12 cellular contexts compared by ENCODE assay signal in the genomic region with DNA sequence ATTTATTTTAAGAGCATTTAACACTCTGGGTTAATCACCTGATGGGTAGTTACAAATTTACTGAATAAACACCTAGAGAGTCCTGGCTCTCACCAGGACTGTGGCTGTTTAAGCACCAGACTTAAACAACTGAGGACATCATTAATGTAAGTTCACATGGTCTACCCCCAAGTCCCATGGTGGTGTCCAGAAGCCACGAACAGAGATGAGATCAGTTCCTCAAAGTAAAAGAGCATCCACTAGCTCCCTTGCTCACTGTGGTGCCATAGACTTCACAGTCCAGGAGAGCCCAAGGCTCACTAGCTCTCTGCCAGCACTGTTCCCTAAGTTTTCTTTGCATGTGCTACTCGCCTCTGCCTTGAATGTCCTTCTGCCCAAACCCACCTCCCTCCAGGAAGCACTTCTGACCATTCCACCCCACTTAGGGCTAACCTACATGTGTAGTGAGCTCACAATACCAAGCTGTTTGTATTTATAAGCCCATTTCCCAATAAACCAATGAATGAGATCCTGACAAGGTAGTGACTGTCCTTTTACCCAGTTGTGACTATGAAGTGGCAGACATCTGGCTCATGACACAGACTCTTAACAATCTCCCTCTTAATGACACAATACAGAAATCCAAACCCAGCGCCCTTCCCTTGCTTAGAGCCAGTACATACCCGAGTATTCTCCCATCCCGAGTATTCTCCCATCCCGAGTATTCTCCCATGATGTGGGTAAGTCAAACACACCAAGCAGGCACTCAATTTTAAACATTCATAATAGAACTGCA. TPM values are rescaled to one million over a fixed set of nuclear protein-coding genes. Genes with fewer than 3 reads are reported as not detected.
A peak's percentile ranks its signal among the peaks of the same experiment; 100 is the strongest.
DNase-seq lines count a peak whose midpoint lies in the region; ATAC-seq, FAIRE-seq and TF ChIP-seq lines count a peak whose summit lies in the region.
"Had no signal": no experiment of that assay in that cellular context is flagged by ENCODE, and none has a peak within 500 bp of the region (broad histone marks: within the 10 kb centered on the region; RNA-seq: fewer than 3 reads in every experiment).

No MANE protein-coding gene starts in this region.

- H3K9ac ChIP-seq in adipocyte (ENCODE audit: low read length): peak overlapping the region; percentile 24

- H3K4me1 Mint-ChIP-seq in activated T-cell treated with anti-CD3 and anti-CD28 coated beads, Interleukin-2, amount 50 U/mL, for 24 hours (ENCODE audit: low read depth): peaks cover 54% of the 10 kb centered on the region

- no peak overlapping the region for H3K4me3 ChIP-seq in adipocyte (ENCODE audit: low read length)
- H3K4me3 ChIP-seq in psoas muscle: no peak overlapping the region
- H3K4me3 ChIP-seq: left ventricle myocardium inferior had no signal

- 76 to 87% (median 79%) methylated on average over 6 of the region's 6 CpGs for WGBS in psoas muscle, 3 donors

- ATAC-seq in psoas muscle: peak; percentile 28 to 67 (median 62)

- no peaks in the 10 kb centered on the region for H3K27me3 Mint-ChIP-seq in activated T-cell treated with anti-CD3 and anti-CD28 coated beads, Interleukin-2, amount 50 U/mL, for 24 hours

- H3K4me3 Mint-ChIP-seq in activated T-cell treated with anti-CD3 and anti-CD28 coated beads, Interleukin-2, amount 50 U/mL, for 24 hours: no peak overlapping the region
- H3K4me3 Mint-ChIP-seq: activated naive CD4-positive, alpha-beta T cell treated with anti-CD3 and anti-CD28 coated beads for 36 hours had no signal

- H3K27me3 ChIP-seq in adipocyte (replicated peaks; ENCODE audit: control insufficient read depth, insufficient read depth, low read length) (no peaks in the 10 kb centered on the region), psoas muscle (ENCODE audit: insufficient read depth in 3 of 3, low read length in 2 of 3) (no peaks in the 10 kb centered on the region)

- FAIRE-seq in GM12892 (lab: Jason Lieb, UNC): no peak

- H3K36me3 Mint-ChIP-seq in activated T-cell treated with anti-CD3 and anti-CD28 coated beads, Interleukin-2, amount 50 U/mL, for 24 hours (ENCODE audit: low read depth): peaks cover 85% of the 10 kb centered on the region

- H3K4me1 ChIP-seq in adipocyte (ENCODE audit: control insufficient read depth, insufficient read depth, low read length) (peaks cover 12% of the 10 kb centered on the region), psoas muscle (peaks cover 6% of the 10 kb centered on the region)

- no peaks in the 10 kb centered on the region for H3K9me3 Mint-ChIP-seq in activated T-cell treated with anti-CD3 and anti-CD28 coated beads, Interleukin-2, amount 50 U/mL, for 24 hours
- H3K9me3 Mint-ChIP-seq: activated naive CD4-positive, alpha-beta T cell treated with anti-CD3 and anti-CD28 coated beads for 36 hours had no signal

- H3K27ac ChIP-seq in psoas muscle: no peak overlapping the region
- H3K27ac ChIP-seq: left ventricle myocardium inferior had no signal

- TF ChIP-seq CTCF in psoas muscle (IDR thresholded peaks at IDR 0.05): no peak
- TF ChIP-seq CTCF in GM13976 (IDR thresholded peaks at IDR 0.05; ENCODE audit: borderline replicate concordance, control extremely low read depth, extremely low read depth, insufficient read depth, missing control alignments): no peak

- no peak for DNase-seq in activated T-cell treated with anti-CD3 and anti-CD28 coated beads, Interleukin-2, amount 50 U/mL, for 24 hours
- DNase-seq in activated T-cell treated with anti-CD3 and anti-CD28 coated beads, Interleukin-2, amount 50 U/mL, for 1 hour: no peak
- DNase-seq in GM12892 (ENCODE audit: insufficient read length) (no peak), adipocyte (ENCODE audit: low read depth) (no peak), psoas muscle (no peak), iPS-NIHi11 (ENCODE audit: low spot score) (no peak), GM13976 (ENCODE audit: low spot score) (no peak), T-helper 9 cell (no peak)
- DNase-seq: KG1, left ventricle myocardium inferior, NCI-H2171 had no signal

- intact Hi-C loops in psoas muscle (cut with DNase I): loop anchor here in 1 of 2 donors (5.0 kb wide), 1 partner anchor 46 kb away; no protein-coding TSS in a partner anchor

- TF ChIP-seq POLR2A in GM12892 (IDR thresholded peaks at IDR 0.05; ENCODE audit: low read depth, low read length): 0 out of 2 replicates have a peak, but pooled peaks have one; percentile 6

- H3K36me3 ChIP-seq in adipocyte (ENCODE audit: control insufficient read depth, insufficient read depth, low read length, severe bottlenecking): peaks cover 77% of the 10 kb centered on the region
- H3K36me3 ChIP-seq in psoas muscle (ENCODE audit: insufficient read depth in 1 of 2, low read depth in 1 of 2): peaks cover 11 to 80% of the 10 kb centered on the region in 2 donors

- H3K27ac Mint-ChIP-seq in activated T-cell treated with anti-CD3 and anti-CD28 coated beads, Interleukin-2, amount 50 U/mL, for 24 hours: peak overlapping the region; percentile 71

- in situ Hi-C loops in GM13976 (cut with MboI; ENCODE audit: low sequenced_read_pairs, unreplicated experiment): no loop called here

- no peaks in the 10 kb centered on the region for H3K9me3 ChIP-seq in adipocyte (ENCODE audit: control insufficient read depth, low read length)
- no peaks in the 10 kb centered on the region for H3K9me3 ChIP-seq in psoas muscle
- H3K9me3 ChIP-seq: left ventricle myocardium inferior had no signal

RNA-seq across cellular contexts. Expression of gene NAP1L4, which starts 15.7 kb away (rescaled TPM):
- polyA plus RNA-seq in GM12892 (2012; ENCODE audit: missing spikeins): 105 TPM
- total RNA-seq in psoas muscle: 100 to 1,000 TPM; 143 to 153 (median 147) TPM
- polyA plus RNA-seq in psoas muscle: 100 to 1,000 TPM; 121 to 140 (median 139) TPM

RNA-seq across cellular contexts. Expression of gene PHLDA2, which starts 47.3 kb away (rescaled TPM):
- polyA plus RNA-seq in GM12892 (2012; ENCODE audit: missing spikeins): not detected
- total RNA-seq in psoas muscle: 1 to 10 TPM in 1 of 4 donors, under 1 TPM in 3; 0.49 to 1.1 (median 0.69) TPM
- 1 to 10 TPM in 1 of 3 donors, under 1 TPM in 2; 0.87 to 7.3 (median 0.97) TPM for polyA plus RNA-seq in psoas muscle
- total RNA-seq: left ventricle myocardium inferior had no signal
